14 cellular contexts compared by ENCODE assay signal in the genomic region with DNA sequence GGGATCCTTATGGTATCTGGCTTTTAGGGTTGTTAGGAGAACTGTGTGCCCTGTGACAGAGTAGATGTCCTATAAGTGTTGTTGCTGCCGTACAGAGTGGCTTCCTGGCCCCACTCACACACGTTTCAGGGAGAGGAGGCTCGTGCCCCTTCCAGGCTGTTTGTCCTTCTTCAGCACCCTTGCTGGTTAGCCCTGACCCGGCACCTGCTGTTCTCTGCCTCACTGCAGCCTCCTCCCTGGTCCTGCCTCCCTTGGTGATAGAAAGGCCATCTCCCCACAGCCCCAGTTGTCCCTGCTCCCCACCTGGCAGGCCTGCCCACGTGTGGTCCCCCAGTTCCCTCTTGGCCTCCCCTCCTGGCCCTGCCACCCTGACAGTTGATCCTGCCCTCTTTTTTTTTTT. TPM values are rescaled to one million over a fixed set of nuclear protein-coding genes. Genes with fewer than 3 reads are reported as not detected.
DNase-seq lines count a peak whose midpoint lies in the region; ATAC-seq, FAIRE-seq and TF ChIP-seq lines count a peak whose summit lies in the region.
"Had no signal": no experiment of that assay in that cellular context is flagged by ENCODE, and none has a peak within 500 bp of the region (broad histone marks: within the 10 kb centered on the region; RNA-seq: fewer than 3 reads in every experiment).

No MANE protein-coding gene starts in this region.

- ATAC-seq in body of pancreas (no peak), GM19324 (IDR thresholded peaks at IDR 0.05; ENCODE audit: low FRiP score, unreplicated experiment) (no peak), HG03108 (IDR thresholded peaks at IDR 0.05; ENCODE audit: unreplicated experiment) (no peak), upper lobe of left lung (ENCODE audit: low FRiP score in 2 of 2) (no peak)
- ATAC-seq in naive thymus-derived CD8-positive, alpha-beta T cell: no peak

- peaks cover 78% of the 10 kb centered on the region for H3K4me1 ChIP-seq in BLaER1
- H3K4me1 ChIP-seq in body of pancreas: peaks cover 68% of the 10 kb centered on the region
- peaks cover 10% of the 10 kb centered on the region for H3K4me1 ChIP-seq in mesendoderm (ENCODE audit: control insufficient read depth, low read depth, low read length)
- H3K4me1 ChIP-seq in upper lobe of left lung: peaks cover 17 to 45% (median 33%) of the 10 kb centered on the region in 4 donors

- peaks cover 0 to 1% (median 0%) of the 10 kb centered on the region in 3 donors for H3K36me3 Mint-ChIP-seq in naive thymus-derived CD8-positive, alpha-beta T cell

- H3K9ac ChIP-seq in BLaER1 (peak overlapping the region; percentile 94; the same call in 1 of the 2 replicates), mesendoderm (ENCODE audit: low read length) (no peak overlapping the region)

- no peaks in the 10 kb centered on the region for H3K27me3 ChIP-seq in BLaER1
- H3K27me3 ChIP-seq in body of pancreas: no peaks in the 10 kb centered on the region
- H3K27me3 ChIP-seq in mesendoderm (ENCODE audit: insufficient read depth, low read length, poor library complexity): no peaks in the 10 kb centered on the region
- H3K27me3 ChIP-seq in upper lobe of left lung: peaks cover 0 to 3% (median 0%) of the 10 kb centered on the region in 4 donors
- H3K27me3 ChIP-seq: SJCRH30 had no signal

- no peak overlapping the region for H2BK120ac ChIP-seq in mesendoderm (ENCODE audit: low read depth, low read length)

- no peak overlapping the region for H4K8ac ChIP-seq in mesendoderm (ENCODE audit: low read depth, low read length)

- no peak for TF ChIP-seq CTCF in body of pancreas (IDR thresholded peaks at IDR 0.05)
- no peak for TF ChIP-seq CTCF in upper lobe of left lung (IDR thresholded peaks at IDR 0.05)

- no peak overlapping the region for H3K27ac ChIP-seq in BLaER1
- peak overlapping the region in 3 of 4 donors; percentile 74 to 88 (median 87) for H3K27ac ChIP-seq in body of pancreas
- no peak overlapping the region for H3K27ac ChIP-seq in mesendoderm (ENCODE audit: low read depth, low read length)
- H3K27ac ChIP-seq in upper lobe of left lung: no peak overlapping the region
- H3K27ac ChIP-seq: SJCRH30, VCaP had no signal

- peak overlapping the region in 3 of 10 donors; percentile 11 to 36 (median 16) for H3K27ac Mint-ChIP-seq in naive thymus-derived CD8-positive, alpha-beta T cell

- H3K4me2 ChIP-seq in BLaER1: peak overlapping the region; percentile 97
- H3K4me2 ChIP-seq in mesendoderm (ENCODE audit: low read length): no peak overlapping the region

- peak overlapping the region in 6 of 10 donors; percentile 7 to 65 (median 31) for H3K4me3 Mint-ChIP-seq in naive thymus-derived CD8-positive, alpha-beta T cell

- intact Hi-C loops in body of pancreas (cut with DNase I): no loop called here

- no peak overlapping the region for H3K4ac ChIP-seq in mesendoderm (ENCODE audit: low read depth, low read length)

- no peak overlapping the region for H3K23ac ChIP-seq in mesendoderm (ENCODE audit: low read length)

- no peak overlapping the region for H2BK5ac ChIP-seq in mesendoderm (ENCODE audit: low read length)

- H3K79me1 ChIP-seq in mesendoderm (ENCODE audit: low read length): peaks cover 19% of the 10 kb centered on the region

- peaks cover 0 to 10% (median 0%) of the 10 kb centered on the region in 5 donors for H3K27me3 Mint-ChIP-seq in naive thymus-derived CD8-positive, alpha-beta T cell

- no peak overlapping the region for H3K18ac ChIP-seq in mesendoderm (ENCODE audit: low read length)

- no peak for TF ChIP-seq EP300 in upper lobe of left lung (IDR thresholded peaks at IDR 0.05)

- WGBS in body of pancreas, 2 donors: 74 to 75% methylated on average over 5 of the region's 5 CpGs
- no CpG with 5 or more reads among the region's 5 CpGs for WGBS in mesendoderm (ENCODE audit: extremely low coverage, insufficient coverage, low lambda C conversion rate)
- 80 to 83% methylated on average over 4 to 5 of the region's 5 CpGs for WGBS in upper lobe of left lung, 2 donors

- DNase-seq in GM12892 (ENCODE audit: insufficient read length) (no peak), body of pancreas (no peak), mesendoderm (no peak), upper lobe of left lung (no peak)
- no peak for DNase-seq in naive thymus-derived CD8-positive, alpha-beta T cell
- DNase-seq: HCEC 1CT; SJCRH30; stimulated activated CD4-positive, alpha-beta T cell treated with anti-CD3 and anti-CD28 coated beads, Interleukin-1b, Interleukin-23, amount 100 ng/mL, for 48 hours; stimulated activated CD8-positive, alpha-beta memory T cell treated with anti-CD3 and anti-CD28 coated beads, Interleukin-4, amount 100 ng/mL, for 48 hours had no signal

- peaks cover 4% of the 10 kb centered on the region; the same call in 1 of the 2 replicates for H3K9me3 ChIP-seq in BLaER1
- no peaks in the 10 kb centered on the region for H3K9me3 ChIP-seq in body of pancreas
- H3K9me3 ChIP-seq in upper lobe of left lung: no peaks in the 10 kb centered on the region
- H3K9me3 ChIP-seq: SJCRH30 had no signal

- H3K9me3 Mint-ChIP-seq in naive thymus-derived CD8-positive, alpha-beta T cell: no peaks in the 10 kb centered on the region

- H3K4me3 ChIP-seq in BLaER1: peak overlapping the region; percentile 96
- H3K4me3 ChIP-seq in body of pancreas: no peak overlapping the region
- no peak overlapping the region for H3K4me3 ChIP-seq in mesendoderm (ENCODE audit: low read length)
- H3K4me3 ChIP-seq in upper lobe of left lung: no peak overlapping the region
- H3K4me3 ChIP-seq: SJCRH30 had no signal

- H3K79me2 ChIP-seq in mesendoderm (ENCODE audit: control insufficient read depth, insufficient read depth, low read length): peaks cover 44% of the 10 kb centered on the region

- no peak overlapping the region for H3K56ac ChIP-seq in mesendoderm (ENCODE audit: low read length)

- H3K36me3 ChIP-seq in BLaER1 (peaks cover 10% of the 10 kb centered on the region), body of pancreas (replicated peaks in 1 of 2; ENCODE audit: insufficient read depth in 1 of 2, low read depth in 2 of 2) (no peaks in the 10 kb centered on the region), mesendoderm (ENCODE audit: control insufficient read depth, insufficient read depth, low read length) (no peaks in the 10 kb centered on the region), upper lobe of left lung (no peaks in the 10 kb centered on the region)

- no peak overlapping the region for H4K5ac ChIP-seq in mesendoderm (ENCODE audit: low read length)

- no peak overlapping the region for H2BK15ac ChIP-seq in mesendoderm (replicated peaks; ENCODE audit: low read depth)

- H3K4me1 Mint-ChIP-seq in naive thymus-derived CD8-positive, alpha-beta T cell: peaks cover 17 to 35% (median 25%) of the 10 kb centered on the region in 4 donors

- TF ChIP-seq POLR2A in GM12892 (IDR thresholded peaks at IDR 0.05; ENCODE audit: low read depth, low read length) (no peak), body of pancreas (IDR thresholded peaks at IDR 0.05) (no peak), upper lobe of left lung (IDR thresholded peaks at IDR 0.05) (no peak)

- POLR2A ChIA-PET in naive thymus-derived CD8-positive, alpha-beta T cell (lab: Charles Lee): no interaction called here

- peaks cover 68% of the 10 kb centered on the region for H4K20me1 ChIP-seq in BLaER1

- FAIRE-seq in GM12892 (lab: Jason Lieb, UNC): peak; percentile 70
- FAIRE-seq: colon had no signal

- no peak overlapping the region for H2AK5ac ChIP-seq in mesendoderm (ENCODE audit: low read length)

RNA-seq across cellular contexts. Expression of a gene that starts 2.3 kb away (rescaled TPM):
- polyA plus RNA-seq in GM12892 (2012; ENCODE audit: missing spikeins): 21.0 TPM
- total RNA-seq in body of pancreas (100 to 1,000 TPM in 1 of 2 donors, 10 to 100 TPM in 1; 31.6 to 120 TPM), upper lobe of left lung (10 to 100 TPM; 12.1 to 55.5 (median 24.8) TPM)
- total RNA-seq in naive thymus-derived CD8-positive, alpha-beta T cell: 1 to 10 TPM; 4.9 to 5.2 TPM
- under 1 TPM; 0.20 to 0.32 (median 0.23) TPM for polyA plus RNA-seq in naive thymus-derived CD8-positive, alpha-beta T cell
- 11.1 TPM for polyA plus RNA-seq in mesendoderm (2013, experiment 1 of 2)
- polyA plus RNA-seq in mesendoderm (2013, experiment 2 of 2): 12.8 TPM

RNA-seq across cellular contexts. Expression of a gene that starts 37.3 kb away (rescaled TPM):
- polyA plus RNA-seq in GM12892 (2012; ENCODE audit: missing spikeins): 64.7 TPM
- 10 to 100 TPM in 1 of 2 donors, 1 to 10 TPM in 1; 7.9 to 10.1 TPM for total RNA-seq in body of pancreas
- 10 to 100 TPM; 15.6 to 16.4 TPM for total RNA-seq in naive thymus-derived CD8-positive, alpha-beta T cell
- polyA plus RNA-seq in naive thymus-derived CD8-positive, alpha-beta T cell: 10 to 100 TPM; 20.3 to 26.1 (median 22.5) TPM
- polyA plus RNA-seq in mesendoderm (2013, experiment 1 of 2): 70.5 TPM
- 73.3 TPM for polyA plus RNA-seq in mesendoderm (2013, experiment 2 of 2)
- total RNA-seq in upper lobe of left lung: 10 to 100 TPM in 5 of 6 donors, 1 to 10 TPM in 1; 9.5 to 19.4 (median 14.0) TPM

Comparison
In these comparisons a context has a peak if more than half of its experiments do, and no peak if none do; other contexts are left out.
1. H3K27ac ChIP-seq: peak in body of pancreas (3 of 4); none in BLaER1 (single experiment), mesendoderm (single experiment) and upper lobe of left lung (0 of 4).